ENCODE assay signal across 22 cellular contexts in the genomic region with DNA sequence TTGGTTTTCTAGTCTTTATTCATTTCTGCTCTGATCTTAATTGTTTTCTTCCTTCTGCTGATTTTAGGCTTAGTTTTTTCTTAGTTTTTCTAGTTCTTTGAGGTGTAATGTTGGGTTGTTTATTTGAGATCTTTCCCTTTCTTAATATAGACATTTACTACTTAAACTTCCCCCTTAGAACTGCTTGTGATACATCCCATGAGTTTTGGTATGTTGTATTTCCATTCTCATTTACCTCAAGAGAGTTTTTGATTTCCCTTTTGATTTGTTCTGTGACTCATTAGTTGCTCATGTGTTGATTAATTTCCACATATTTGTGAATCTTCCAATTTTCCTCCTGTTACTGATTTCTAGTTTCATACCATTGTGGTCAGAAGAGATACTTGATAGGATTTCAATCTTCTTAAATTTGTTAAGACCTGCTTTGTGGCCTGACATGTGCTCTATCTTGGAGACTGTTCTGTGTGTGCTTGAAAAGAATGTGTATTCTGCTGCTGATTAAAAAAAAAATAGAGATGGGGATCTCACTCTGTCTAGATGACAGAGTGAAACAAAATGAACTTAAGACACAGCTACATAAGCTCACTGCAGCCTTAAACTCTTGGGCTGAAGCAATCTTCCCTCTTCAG. TPM values are rescaled to one million over a fixed set of nuclear protein-coding genes. Genes with fewer than 3 reads are reported as not detected.
DNase-seq lines count a peak whose midpoint lies in the region; ATAC-seq, FAIRE-seq and TF ChIP-seq lines count a peak whose summit lies in the region.
"Had no signal": no experiment of that assay in that cellular context is flagged by ENCODE, and none has a peak within 500 bp of the region (broad histone marks: within the 10 kb centered on the region; RNA-seq: fewer than 3 reads in every experiment).

No MANE protein-coding gene starts in this region.

- peak overlapping the region; percentile 48 for H3K27ac Mint-ChIP-seq in activated CD4-positive, alpha-beta T cell treated with anti-CD3 and anti-CD28 coated beads for 36 hours
- peak overlapping the region; percentile 89 for H3K27ac Mint-ChIP-seq in activated naive CD8-positive, alpha-beta T cell treated with anti-CD3 and anti-CD28 coated beads for 36 hours
- H3K27ac Mint-ChIP-seq: CD4-positive, alpha-beta T cell; IgD-negative memory B cell had no signal

- no peak for DNase-seq in activated CD4-positive, alpha-beta T cell treated with anti-CD3 and anti-CD28 coated beads for 36 hours
- DNase-seq in activated CD4-positive, alpha-beta T cell treated with anti-CD3 and anti-CD28 coated beads, Interleukin-2, amount 50 U/mL, for 48 hours, result no peak
- DNase-seq in D721Med (ENCODE audit: insufficient read length, low spot score), result no peak
- no peak for DNase-seq in activated naive CD8-positive, alpha-beta T cell treated with anti-CD3 and anti-CD28 coated beads for 36 hours
- DNase-seq in foreskin keratinocyte, result peak; percentile 50 to 78
- DNase-seq in activated effector memory CD4-positive, alpha-beta T cell treated with Interleukin-2 at 50 U/mL for 16 hours, result no peak
- no peak for DNase-seq in G401 (ENCODE audit: low spot score)
- DNase-seq: 8988T; BE2C; Calu3; CD4-positive, alpha-beta T cell; Kasumi-1; MM.1S; NCI-H1105; NCI-H1694; NCI-H2227 treated with DMSO at 0.1 percent for 48 hours; NCI-H524 treated with DMSO at 0.1 percent for 48 hours had no signal

- ATAC-seq in activated CD4-positive, alpha-beta T cell treated with anti-CD3 and anti-CD28 coated beads for 36 hours, result peak; percentile 76
- ATAC-seq in foreskin keratinocyte (peak; percentile 33), HG02852 (IDR thresholded peaks at IDR 0.05; ENCODE audit: unreplicated experiment) (no peak)
- ATAC-seq: Panc1 had no signal

- no peaks in the 10 kb centered on the region for H3K27me3 Mint-ChIP-seq in activated CD4-positive, alpha-beta T cell treated with anti-CD3 and anti-CD28 coated beads for 36 hours
- H3K27me3 Mint-ChIP-seq in activated naive CD8-positive, alpha-beta T cell treated with anti-CD3 and anti-CD28 coated beads for 36 hours, result no peaks in the 10 kb centered on the region
- H3K27me3 Mint-ChIP-seq: CD4-positive, alpha-beta T cell had no signal

- no peaks in the 10 kb centered on the region for H3K4me1 ChIP-seq in foreskin keratinocyte
- H3K4me1 ChIP-seq: BE2C, HAP-1 had no signal

- CTCF ChIA-PET in activated CD4-positive, alpha-beta T cell treated with anti-CD3 and anti-CD28 coated beads for 36 hours (lab: Charles Lee), result interaction anchor here (0.7 to 1.7 kb wide), 4 partner anchors 14 to 71 kb away, joined by 3 to 6 read pairs (median 5); no protein-coding TSS in a partner anchor

- H3K27me3 ChIP-seq in foreskin keratinocyte, result no peaks in the 10 kb centered on the region
- H3K27me3 ChIP-seq: BE2C had no signal

- no peak overlapping the region for H3K4me3 Mint-ChIP-seq in activated CD4-positive, alpha-beta T cell treated with anti-CD3 and anti-CD28 coated beads for 36 hours
- H3K4me3 Mint-ChIP-seq in activated naive CD8-positive, alpha-beta T cell treated with anti-CD3 and anti-CD28 coated beads for 36 hours, result peak overlapping the region; percentile 77
- H3K4me3 Mint-ChIP-seq: CD4-positive, alpha-beta T cell; IgD-negative memory B cell had no signal

- peak overlapping the region; percentile 23 for H3K27ac ChIP-seq in foreskin keratinocyte

- peak; percentile 21 for FAIRE-seq in D721Med (lab: Jason Lieb, UNC)
- FAIRE-seq: HTR-8/SVneo had no signal

- intact Hi-C loops in activated CD4-positive, alpha-beta T cell treated with anti-CD3 and anti-CD28 coated beads for 36 hours (cut with DNase I, micrococcal nuclease), result no loop called here

- H3K9me3 Mint-ChIP-seq in activated CD4-positive, alpha-beta T cell treated with anti-CD3 and anti-CD28 coated beads for 36 hours (ENCODE audit: low read depth), result no peaks in the 10 kb centered on the region
- peaks cover 5% of the 10 kb centered on the region for H3K9me3 Mint-ChIP-seq in activated naive CD8-positive, alpha-beta T cell treated with anti-CD3 and anti-CD28 coated beads for 36 hours
- H3K9me3 Mint-ChIP-seq: CD4-positive, alpha-beta T cell had no signal

- POLR2A ChIA-PET in activated CD4-positive, alpha-beta T cell treated with anti-CD3 and anti-CD28 coated beads for 36 hours (lab: Charles Lee), result no interaction called here

- H3K4me1 Mint-ChIP-seq in activated CD4-positive, alpha-beta T cell treated with anti-CD3 and anti-CD28 coated beads for 36 hours, result peaks cover 27% of the 10 kb centered on the region
- H3K4me1 Mint-ChIP-seq in activated naive CD8-positive, alpha-beta T cell treated with anti-CD3 and anti-CD28 coated beads for 36 hours, result peaks cover 58% of the 10 kb centered on the region
- H3K4me1 Mint-ChIP-seq: IgD-negative memory B cell had no signal

- no peak for TF ChIP-seq CTCF in D721Med (IDR thresholded peaks at IDR 0.05; ENCODE audit: insufficient read depth, missing control alignments)
- TF ChIP-seq CTCF in foreskin keratinocyte (conservative IDR thresholded peaks at IDR 0.05), result no peak

- H3K36me3 Mint-ChIP-seq in activated CD4-positive, alpha-beta T cell treated with anti-CD3 and anti-CD28 coated beads for 36 hours (ENCODE audit: low read depth), result no peaks in the 10 kb centered on the region
- peaks cover 27% of the 10 kb centered on the region for H3K36me3 Mint-ChIP-seq in activated naive CD8-positive, alpha-beta T cell treated with anti-CD3 and anti-CD28 coated beads for 36 hours
- H3K36me3 Mint-ChIP-seq: IgD-negative memory B cell had no signal

- in situ Hi-C loops in G401 (cut with HindIII; ENCODE audit: low sequenced_read_pairs), result no loop called here

RNA-seq across cellular contexts. Expression of gene GRM2, which starts 22.3 kb away (rescaled TPM):
- total RNA-seq in activated CD4-positive, alpha-beta T cell treated with anti-CD3 and anti-CD28 coated beads for 36 hours, result under 1 TPM; 0.27 to 0.47 TPM
- under 1 TPM; 0.37 to 0.46 TPM for total RNA-seq in activated naive CD8-positive, alpha-beta T cell treated with anti-CD3 and anti-CD28 coated beads for 36 hours
- total RNA-seq in foreskin keratinocyte, result not detected in 2 replicates
- polyA plus RNA-seq in foreskin keratinocyte, result 0.04 TPM in 2 replicates
- under 0.01 TPM in 1 of 2 replicates, not detected in the other for total RNA-seq in G401 (2014; rRNA removed; shearing (Covaris generic))
- polyA plus RNA-seq: IgD-negative memory B cell had no signal

RNA-seq across cellular contexts. Expression of gene IQCF6, which starts 49.9 kb away (rescaled TPM):
- total RNA-seq in activated CD4-positive, alpha-beta T cell treated with anti-CD3 and anti-CD28 coated beads for 36 hours, result not detected
- not detected for total RNA-seq in activated naive CD8-positive, alpha-beta T cell treated with anti-CD3 and anti-CD28 coated beads for 36 hours
- not detected in 2 replicates for total RNA-seq in foreskin keratinocyte
- not detected in 2 replicates for polyA plus RNA-seq in foreskin keratinocyte
- total RNA-seq in G401 (2014; rRNA removed; shearing (Covaris generic)), result not detected in 2 replicates
- total RNA-seq: Calu3; CD4-positive, alpha-beta T cell had no signal
- polyA plus RNA-seq: IgD-negative memory B cell had no signal

RNA-seq across cellular contexts. Expression of gene TEX264, which starts 58.1 kb away (rescaled TPM):
- total RNA-seq in activated CD4-positive, alpha-beta T cell treated with anti-CD3 and anti-CD28 coated beads for 36 hours, result 10 to 100 TPM; 35.3 to 37.4 TPM
- total RNA-seq in activated naive CD8-positive, alpha-beta T cell treated with anti-CD3 and anti-CD28 coated beads for 36 hours, result 10 to 100 TPM; 37.1 to 39.5 TPM
- 54.9 and 57.3 TPM in 2 replicates for total RNA-seq in foreskin keratinocyte
- polyA plus RNA-seq in foreskin keratinocyte, result 77.2 and 82.3 TPM in 2 replicates
- 67.9 and 69.7 TPM in 2 replicates for total RNA-seq in G401 (2014; rRNA removed; shearing (Covaris generic))

Comparison
In these comparisons a context has a peak if more than half of its experiments do, and no peak if none do; other contexts are left out.
1. DNase-seq: peak in foreskin keratinocyte (2 of 2); none in activated CD4-positive, alpha-beta T cell treated with anti-CD3 and anti-CD28 coated beads for 36 hours (single experiment), activated CD4-positive, alpha-beta T cell treated with anti-CD3 and anti-CD28 coated beads, Interleukin-2, amount 50 U/mL, for 48 hours (0 of 2), D721Med (single experiment), activated naive CD8-positive, alpha-beta T cell treated with anti-CD3 and anti-CD28 coated beads for 36 hours (single experiment), activated effector memory CD4-positive, alpha-beta T cell treated with Interleukin-2 at 50 U/mL for 16 hours (single experiment) and G401 (single experiment).